In genomic region chr6:63635563-63636515, GRCh38 we compare ENCODE assay signal across 8 cellular contexts. TPM values are rescaled to one million over a fixed set of nuclear protein-coding genes. Genes with fewer than 3 reads are reported as not detected.
DNase-seq lines count a peak whose midpoint lies in the region; ATAC-seq and TF ChIP-seq lines count a peak whose summit lies in the region.

Gene PHF3, plus strand, starts transcription at chr6:63635802. Its CDS starts 10,750 bp downstream, at chr6:63646552.

- intact Hi-C loops in CD14-positive monocyte (cut with micrococcal nuclease), result loop anchor here (2.0 to 10.0 kb wide), 3 partner anchors 49 to 63 kb away; partner anchors contain the start of genes LOC128125822 (in 2 of the 2) and PTP4A1 (in 2 of the 2)

- no peaks in the 10 kb centered on the region for H3K9me3 Mint-ChIP-seq in CD14-positive monocyte

- H3K27ac Mint-ChIP-seq in CD14-positive monocyte, result peak within 1 kb of the TSS; percentile 91 to 98 (median 95)

- DNase-seq in CD14-positive monocyte (ENCODE audit: low spot score) (peak; percentile 75), NCI-H748 (lab: John Stamatoyannopoulos, UW; ENCODE audit: unreplicated experiment) (peak; percentile 98), cortex of kidney (lab: John Stamatoyannopoulos, UW) (peak; percentile 24), left lobe of liver (ENCODE audit: low spot score) (peak; percentile 93)
- DNase-seq in activated CD4-positive, alpha-beta T cell treated with anti-CD3 and anti-CD28 coated beads, Interleukin-2, amount 50 U/mL, for 1 hour, result peak; percentile 87
- peak; percentile 88 for DNase-seq in stimulated activated CD4-positive, alpha-beta T cell treated with anti-CD3 and anti-CD28 coated beads, Interleukin-2, amount 100 ng/mL, for 4 hours (ENCODE audit: low read depth)

- H3K27me3 Mint-ChIP-seq in CD14-positive monocyte (ENCODE audit: low read depth in 3 of 3), result peaks cover 0 to 2% (median 0%) of the 10 kb centered on the region in 3 donors

- peak within 1 kb of the TSS; percentile 97 to 98 for H3K4me3 Mint-ChIP-seq in CD14-positive monocyte

- TF ChIP-seq CTCF in CD14-positive monocyte (IDR thresholded peaks at IDR 0.05), result no peak

- peaks cover 54% of the 10 kb centered on the region for H3K4me1 Mint-ChIP-seq in CD14-positive monocyte

- peaks cover 0 to 2% of the 10 kb centered on the region in 2 donors for H3K36me3 Mint-ChIP-seq in CD14-positive monocyte

- ATAC-seq in GM19372 (IDR thresholded peaks at IDR 0.05; ENCODE audit: low read depth, unreplicated experiment) (peak; percentile 87), HG03521 (IDR thresholded peaks at IDR 0.05; ENCODE audit: unreplicated experiment) (peak; percentile 87), left lobe of liver (peak; percentile 89)

RNA-seq across cellular contexts. Expression of gene PHF3, which starts in this region (rescaled TPM):
- 10 to 100 TPM in 1 of 2 donors, 1 to 10 TPM in 1; 5.4 to 13.0 TPM for polyA plus RNA-seq in CD14-positive monocyte
- total RNA-seq in left lobe of liver, result 23.2 TPM

Comparison
In these comparisons a context has a peak if more than half of its experiments do, and no peak if none do; other contexts are left out.
1. Peak in every context shown above with its lines: DNase-seq and ATAC-seq.
2. DNase-seq: peak in every context shown above with its lines; median percentile 98 in NCI-H748; 93 in left lobe of liver; 88 in stimulated activated CD4-positive, alpha-beta T cell treated with anti-CD3 and anti-CD28 coated beads, Interleukin-2, amount 100 ng/mL, for 4 hours; 87 in activated CD4-positive, alpha-beta T cell treated with anti-CD3 and anti-CD28 coated beads, Interleukin-2, amount 50 U/mL, for 1 hour; 75 in CD14-positive monocyte; 24 in cortex of kidney.